Comparison of ENCODE assay signal across 23 cellular contexts in the genomic region with DNA sequence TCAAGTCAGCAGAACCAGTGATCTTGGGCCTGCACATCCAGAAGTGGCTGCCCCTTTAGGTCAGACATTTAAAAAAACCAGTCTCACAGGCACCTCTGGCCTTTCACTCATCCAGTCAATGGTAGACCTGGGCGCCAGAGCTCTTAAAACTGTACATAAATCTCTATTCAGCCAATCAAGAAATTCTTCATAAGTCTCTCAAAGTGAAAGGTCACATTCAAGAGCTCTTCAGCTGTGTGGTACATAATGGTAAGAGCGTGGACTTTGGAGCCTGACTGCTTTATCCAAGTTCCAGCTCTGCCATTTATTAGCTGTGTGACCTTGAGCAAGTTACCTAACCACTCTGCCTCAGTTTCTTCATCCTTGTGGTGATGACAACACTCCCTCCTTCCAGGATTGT. TPM values are rescaled to one million over a fixed set of nuclear protein-coding genes. Genes with fewer than 3 reads are reported as not detected.
DNase-seq lines count a peak whose midpoint lies in the region; ATAC-seq, FAIRE-seq and TF ChIP-seq lines count a peak whose summit lies in the region.
"Had no signal": no experiment of that assay in that cellular context is flagged by ENCODE, and none has a peak within 500 bp of the region (broad histone marks: within the 10 kb centered on the region; RNA-seq: fewer than 3 reads in every experiment).

No MANE protein-coding gene starts in this region.

- H3K9me3 Mint-ChIP-seq in endodermal cell, result peaks cover 8% of the 10 kb centered on the region
- H3K9me3 Mint-ChIP-seq in neural progenitor cell, result peaks cover 11% of the 10 kb centered on the region
- H3K9me3 Mint-ChIP-seq in mesothelial cell of epicardium, result peaks cover 13% of the 10 kb centered on the region
- H3K9me3 Mint-ChIP-seq: HFFc6 had no signal

- H3K4me3 ChIP-seq in HepG2 (replicated peaks in 1 of 3; ENCODE audit: insufficient read depth in 1 of 3, low read depth in 2 of 3, low read length in 3 of 3) (no peak overlapping the region), right lobe of liver (no peak overlapping the region), endodermal cell (ENCODE audit: low read length) (no peak overlapping the region), neural progenitor cell (no peak overlapping the region), upper lobe of right lung (no peak overlapping the region), uterus (no peak overlapping the region)
- H3K4me3 ChIP-seq: A549 had no signal

- TF ChIP-seq CTCF in HepG2 (CRISPR knock-in tag; IDR thresholded peaks at IDR 0.05) (no peak), right lobe of liver (IDR thresholded peaks at IDR 0.05) (no peak), endodermal cell (conservative IDR thresholded peaks at IDR 0.05) (no peak), neural progenitor cell (IDR thresholded peaks at IDR 0.05) (no peak), upper lobe of right lung (IDR thresholded peaks at IDR 0.05) (no peak), uterus (IDR thresholded peaks at IDR 0.05) (no peak), mesothelial cell of epicardium (IDR thresholded peaks at IDR 0.05; ENCODE audit: unreplicated experiment) (no peak)

- H3K4me1 ChIP-seq in HepG2 (ENCODE audit: insufficient read depth, low read length) (peaks cover 38% of the 10 kb centered on the region), right lobe of liver (no peaks in the 10 kb centered on the region), endodermal cell (ENCODE audit: control insufficient read depth, insufficient read depth, low read length) (no peaks in the 10 kb centered on the region), neural progenitor cell (peaks cover 12% of the 10 kb centered on the region), upper lobe of right lung (no peaks in the 10 kb centered on the region), uterus (no peaks in the 10 kb centered on the region)
- H3K4me1 ChIP-seq: A549 had no signal

- H3K79me2 ChIP-seq in HepG2 (ENCODE audit: insufficient read depth, low read length) (no peaks in the 10 kb centered on the region), neural progenitor cell (ENCODE audit: low read depth) (no peaks in the 10 kb centered on the region)

- CTCF ChIA-PET in HepG2 (lab: Yijun Ruan, JAX; ENCODE audit: low intra/inter-chr PET ratio, low total read pairs), result no interaction called here

- TF ChIP-seq EP300 in HepG2 (IDR thresholded peaks at IDR 0.05; ENCODE audit: low read depth in 2 of 2, low read length in 2 of 2) (no peak), HepG2 (CRISPR knock-in tag; IDR thresholded peaks at IDR 0.05; ENCODE audit: borderline replicate concordance) (no peak)

- H3K9me3 ChIP-seq in HepG2 (ENCODE audit: low read length) (no peaks in the 10 kb centered on the region), right lobe of liver (no peaks in the 10 kb centered on the region), endodermal cell (ENCODE audit: control insufficient read depth, low read length) (no peaks in the 10 kb centered on the region), neural progenitor cell (ENCODE audit: low read depth) (no peaks in the 10 kb centered on the region), upper lobe of right lung (no peaks in the 10 kb centered on the region), uterus (no peaks in the 10 kb centered on the region)
- H3K9me3 ChIP-seq: A549 had no signal

- H3K27me3 Mint-ChIP-seq in endodermal cell (ENCODE audit: insufficient read depth) (no peaks in the 10 kb centered on the region), neural progenitor cell (ENCODE audit: insufficient read depth, low read depth) (peaks cover 2% of the 10 kb centered on the region), mesothelial cell of epicardium (ENCODE audit: low read depth) (no peaks in the 10 kb centered on the region)

- POLR2A ChIA-PET in HepG2 (lab: Yijun Ruan, JAX), result no interaction called here

- FAIRE-seq in HepG2 (lab: Jason Lieb, UNC), result no peak
- FAIRE-seq: A549, D721Med had no signal

- WGBS in HepG2 (ENCODE audit: low lambda C conversion rate), result 95% methylated on average over 2 of the region's 2 CpGs
- WGBS in right lobe of liver (ENCODE audit: insufficient coverage, low coverage, low lambda C conversion rate, missing lambda C conversion rate), result 87% methylated on average over 2 of the region's 2 CpGs
- 93 to 100% methylated on average over 1 to 2 of the region's 2 CpGs for WGBS in endodermal cell (ENCODE audit: insufficient coverage in 1 of 2, insufficient read length in 1 of 2), 2 experiments

- H3K4me1 Mint-ChIP-seq in endodermal cell, result peaks cover 7% of the 10 kb centered on the region
- H3K4me1 Mint-ChIP-seq in neural progenitor cell, result peaks cover 21% of the 10 kb centered on the region
- H3K4me1 Mint-ChIP-seq in mesothelial cell of epicardium, result no peaks in the 10 kb centered on the region
- H3K4me1 Mint-ChIP-seq: B cell, CD14-positive monocyte had no signal

- no peak for TF ChIP-seq RAD21 in HepG2 (CRISPR knock-in tag; IDR thresholded peaks at IDR 0.05)

- H3K27me3 ChIP-seq in HepG2 (ENCODE audit: control insufficient read depth in 1 of 2, insufficient read depth in 2 of 2, low read length in 2 of 2) (no peaks in the 10 kb centered on the region), right lobe of liver (no peaks in the 10 kb centered on the region), endodermal cell (ENCODE audit: control insufficient read depth, insufficient read depth, low read length, poor library complexity, severe bottlenecking) (no peaks in the 10 kb centered on the region), neural progenitor cell (no peaks in the 10 kb centered on the region), upper lobe of right lung (no peaks in the 10 kb centered on the region), uterus (no peaks in the 10 kb centered on the region)

- H4K20me1 ChIP-seq in HepG2 (ENCODE audit: insufficient read depth, low read length) (no peaks in the 10 kb centered on the region), neural progenitor cell (ENCODE audit: low read depth) (peaks cover 5% of the 10 kb centered on the region)

- intact Hi-C loops in HepG2 (cut with micrococcal nuclease; ENCODE audit: unreplicated experiment) (no loop called here), right lobe of liver (cut with DNase I) (no loop called here), upper lobe of right lung (cut with DNase I) (no loop called here), uterus (cut with DNase I; ENCODE audit: low total_unique reads) (no loop called here)

- no peaks in the 10 kb centered on the region for H3K36me3 Mint-ChIP-seq in endodermal cell (ENCODE audit: low read depth)
- H3K36me3 Mint-ChIP-seq in neural progenitor cell, result no peaks in the 10 kb centered on the region
- H3K36me3 Mint-ChIP-seq in mesothelial cell of epicardium, result no peaks in the 10 kb centered on the region
- H3K36me3 Mint-ChIP-seq: CD14-positive monocyte had no signal

- no peak for ATAC-seq in HepG2
- no peak for ATAC-seq in right lobe of liver
- ATAC-seq in upper lobe of right lung, result peak; percentile 64
- ATAC-seq in GM18511 (IDR thresholded peaks at IDR 0.05; ENCODE audit: unreplicated experiment), result no peak

- no TSS peak for BruUV-seq in HepG2 (replicated peaks; lab: Mats Ljungman, UMichigan)

- H3K27ac ChIP-seq in HepG2 (ENCODE audit: extremely low read length, insufficient read depth, low read length) (peak overlapping the region; percentile 4), right lobe of liver (no peak overlapping the region), endodermal cell (ENCODE audit: low read depth, low read length) (peak overlapping the region; percentile 80), neural progenitor cell (no peak overlapping the region), upper lobe of right lung (no peak overlapping the region), uterus (no peak overlapping the region)
- H3K27ac ChIP-seq: A549 had no signal

- H3K9ac ChIP-seq in HepG2 (ENCODE audit: insufficient read depth, low read depth, low read length) (no peak overlapping the region), endodermal cell (ENCODE audit: extremely low read depth, low read length, poor library complexity, severe bottlenecking) (no peak overlapping the region), neural progenitor cell (no peak overlapping the region)

- H3K4me3 Mint-ChIP-seq in endodermal cell, result no peak overlapping the region
- H3K4me3 Mint-ChIP-seq in neural progenitor cell, result no peak overlapping the region
- H3K4me3 Mint-ChIP-seq in mesothelial cell of epicardium, result no peak overlapping the region
- H3K4me3 Mint-ChIP-seq: B cell, CD14-positive monocyte, H9, HFFc6 had no signal

- no peak overlapping the region for H2AFZ ChIP-seq in HepG2 (ENCODE audit: low read length)
- no peak overlapping the region for H2AFZ ChIP-seq in neural progenitor cell (replicated peaks)

- H3K4me2 ChIP-seq in HepG2 (ENCODE audit: low read depth, low read length) (peak overlapping the region; percentile 56), neural progenitor cell (peak overlapping the region; percentile 68)
- H3K4me2 ChIP-seq: A549 had no signal

- H3K27ac Mint-ChIP-seq in endodermal cell (no peak overlapping the region), neural progenitor cell (peak overlapping the region; percentile 78), mesothelial cell of epicardium (no peak overlapping the region)
- H3K27ac Mint-ChIP-seq: B cell, CD14-positive monocyte, HFFc6 had no signal

- in situ Hi-C loops in HepG2 (cut with HindIII; ENCODE audit: extremely low pct_ligation_motif_present, low pct_unique_long_range_greater_than_20kb), result no loop called here

- peaks cover 14% of the 10 kb centered on the region for H3F3A ChIP-seq in neural progenitor cell (ENCODE audit: low read depth)

- DNase-seq in HepG2 (ENCODE audit: low spot score) (no peak), right lobe of liver (no peak), endodermal cell (no peak), neural progenitor cell (ENCODE audit: low spot score) (no peak), upper lobe of right lung (no peak), uterus (no peak), mesothelial cell of epicardium (ENCODE audit: low spot score in 2 of 2, unreplicated experiment in 2 of 2) (no peak)
- DNase-seq: DMS79; H9; HFFc6; KG1; NCI-H1092 treated with DMSO at 0.1 percent for 48 hours; NCI-H1436 treated with DMSO at 0.1 percent for 48 hours; NCI-H1930; NCI-H345; NCI-H524; NCI-H774; NK-92 treated with Interleukin-12 subunit alpha and Interleukin-12 subunit beta, amount 100 ng/mL, for 24 hours had no signal

- TF ChIP-seq POLR2A in HepG2 (IDR thresholded peaks at IDR 0.05; ENCODE audit: insufficient read depth in 1 of 2, low read depth in 2 of 2, low read length in 2 of 2) (no peak), right lobe of liver (IDR thresholded peaks at IDR 0.05) (no peak), uterus (IDR thresholded peaks at IDR 0.05) (no peak)

- H3K36me3 ChIP-seq in HepG2 (replicated peaks in 1 of 2; ENCODE audit: control insufficient read depth in 1 of 2, insufficient read depth in 2 of 2, low read length in 2 of 2) (no peaks in the 10 kb centered on the region), right lobe of liver (no peaks in the 10 kb centered on the region), endodermal cell (ENCODE audit: control insufficient read depth, insufficient read depth, low read length) (no peaks in the 10 kb centered on the region), neural progenitor cell (no peaks in the 10 kb centered on the region), upper lobe of right lung (no peaks in the 10 kb centered on the region), uterus (no peaks in the 10 kb centered on the region)

RNA-seq across cellular contexts. Expression of a gene that starts 22.3 kb away (rescaled TPM):
- total RNA-seq in HepG2 (2016; rRNA removed; fragmentation: Illumina TruSeq; extraction: Trizol) (218 and 361 TPM in 2 replicates), right lobe of liver (100 to 1,000 TPM in 4 of 6 experiments, 10 to 100 TPM in 2; 86.9 to 126 (median 115) TPM), endodermal cell (100 to 1,000 TPM; 457 to 505 TPM), neural progenitor cell (ENCODE audit: low replicate concordance) (633 and 930 TPM in 2 replicates), upper lobe of right lung (261 TPM), uterus (100 to 1,000 TPM; 106 to 955 (median 278) TPM), mesothelial cell of epicardium (414 to 450 TPM (median 444 TPM) in 3 replicates)
- total RNA-seq in HepG2 (2016; cell fraction: cytosol; rRNA removed; fragmentation: Illumina TruSeq; extraction: Trizol; ENCODE audit: low read depth), result 66.4 and 72.5 TPM in 2 replicates
- total RNA-seq in HepG2 (2016; cell fraction: insoluble cytoplasmic fraction; rRNA removed; fragmentation: Illumina TruSeq; extraction: Trizol), result 223 and 347 TPM in 2 replicates
- 116 and 131 TPM in 2 replicates for total RNA-seq in HepG2 (2016; cell fraction: membrane; rRNA removed; fragmentation: Illumina TruSeq; extraction: Trizol)
- total RNA-seq in HepG2 (2016; cell fraction: nucleus; rRNA removed; fragmentation: Illumina TruSeq; extraction: Trizol), result 154 and 168 TPM in 2 replicates
- 182 and 219 TPM in 2 replicates for polyA plus RNA-seq in HepG2 (2011; rRNA removed)
- 86.8 and 139 TPM in 2 replicates for polyA plus RNA-seq in HepG2 (2011; cell fraction: cytosol; rRNA removed)
- 33.5 and 47.3 TPM in 2 replicates for polyA plus RNA-seq in HepG2 (2011; cell fraction: nucleus; rRNA removed)
- 278 and 287 TPM in 2 replicates for polyA plus RNA-seq in HepG2 (2012)
- 106 and 118 TPM in 2 replicates for polyA plus RNA-seq in HepG2 (2016; cell fraction: cytosol; fragmentation: Illumina TruSeq; extraction: Trizol; ENCODE audit: low read depth)
- polyA plus RNA-seq in HepG2 (2016; cell fraction: insoluble cytoplasmic fraction; fragmentation: Illumina TruSeq; extraction: Trizol; ENCODE audit: low read depth), result 520 and 546 TPM in 2 replicates
- polyA plus RNA-seq in HepG2 (2016; cell fraction: membrane; fragmentation: Illumina TruSeq; extraction: Trizol; ENCODE audit: low read depth), result 179 and 180 TPM in 2 replicates
- 220 and 225 TPM in 2 replicates for polyA plus RNA-seq in HepG2 (2016; cell fraction: nucleus; fragmentation: Illumina TruSeq; extraction: Trizol; ENCODE audit: insufficient read depth, low read depth)
- polyA minus RNA-seq in HepG2 (2011; rRNA and poly(A)+ RNA removed; ENCODE audit: low replicate concordance), result 31.6 and 63.1 TPM in 2 replicates
- 79.8 and 80.8 TPM in 2 replicates for polyA minus RNA-seq in HepG2 (2011; cell fraction: cytosol; rRNA and poly(A)+ RNA removed)
- 155 and 159 TPM in 2 replicates for polyA minus RNA-seq in HepG2 (2011; cell fraction: nucleus; rRNA and poly(A)+ RNA removed)
- polyA plus RNA-seq in endodermal cell (2013, experiment 1 of 2), result 438 TPM
- polyA plus RNA-seq in endodermal cell (2013, experiment 2 of 2), result 420 TPM

RNA-seq across cellular contexts. Expression of a gene that starts 39.1 kb away (rescaled TPM):
- total RNA-seq in HepG2 (2016; rRNA removed; fragmentation: Illumina TruSeq; extraction: Trizol) (0.09 TPM in 1 of 2 replicates, not detected in the other), right lobe of liver (1 to 10 TPM in 3 of 6 experiments, under 1 TPM in 3; 0.49 to 1.4 (median 1.1) TPM), endodermal cell (10 to 100 TPM; 55.8 to 67.1 TPM), neural progenitor cell (ENCODE audit: low replicate concordance) (19.2 and 56.6 TPM in 2 replicates), upper lobe of right lung (9.1 TPM), uterus (10 to 100 TPM in 2 of 4 donors, 1 to 10 TPM in 1, under 1 TPM in 1; 0.29 to 21.4 (median 7.5) TPM), mesothelial cell of epicardium (98.7 to 101 TPM (median 99.2 TPM) in 3 replicates)
- not detected in 2 replicates for total RNA-seq in HepG2 (2016; cell fraction: cytosol; rRNA removed; fragmentation: Illumina TruSeq; extraction: Trizol; ENCODE audit: low read depth)
- total RNA-seq in HepG2 (2016; cell fraction: insoluble cytoplasmic fraction; rRNA removed; fragmentation: Illumina TruSeq; extraction: Trizol), result 0.15 TPM in 1 of 2 replicates, not detected in the other
- 0.07 and 0.12 TPM in 2 replicates for total RNA-seq in HepG2 (2016; cell fraction: membrane; rRNA removed; fragmentation: Illumina TruSeq; extraction: Trizol)
- 0.19 and 0.28 TPM in 2 replicates for total RNA-seq in HepG2 (2016; cell fraction: nucleus; rRNA removed; fragmentation: Illumina TruSeq; extraction: Trizol)
- 0.12 and 0.16 TPM in 2 replicates for polyA plus RNA-seq in HepG2 (2011; rRNA removed)
- 0.15 and 0.19 TPM in 2 replicates for polyA plus RNA-seq in HepG2 (2011; cell fraction: cytosol; rRNA removed)
- polyA plus RNA-seq in HepG2 (2011; cell fraction: nucleus; rRNA removed), result 1.6 and 1.8 TPM in 2 replicates
- 0.17 TPM in 1 of 2 replicates, not detected in the other for polyA plus RNA-seq in HepG2 (2012)
- polyA plus RNA-seq in HepG2 (2016; cell fraction: cytosol; fragmentation: Illumina TruSeq; extraction: Trizol; ENCODE audit: low read depth), result 0.09 TPM in 1 of 2 replicates, not detected in the other
- 0.05 and 0.12 TPM in 2 replicates for polyA plus RNA-seq in HepG2 (2016; cell fraction: insoluble cytoplasmic fraction; fragmentation: Illumina TruSeq; extraction: Trizol; ENCODE audit: low read depth)
- not detected in 2 replicates for polyA plus RNA-seq in HepG2 (2016; cell fraction: membrane; fragmentation: Illumina TruSeq; extraction: Trizol; ENCODE audit: low read depth)
- polyA plus RNA-seq in HepG2 (2016; cell fraction: nucleus; fragmentation: Illumina TruSeq; extraction: Trizol; ENCODE audit: insufficient read depth, low read depth), result 0.16 and 0.21 TPM in 2 replicates
- 0.32 and 0.68 TPM in 2 replicates for polyA minus RNA-seq in HepG2 (2011; rRNA and poly(A)+ RNA removed; ENCODE audit: low replicate concordance)
- 0.18 and 0.20 TPM in 2 replicates for polyA minus RNA-seq in HepG2 (2011; cell fraction: cytosol; rRNA and poly(A)+ RNA removed)
- 0.13 and 0.75 TPM in 2 replicates for polyA minus RNA-seq in HepG2 (2011; cell fraction: nucleus; rRNA and poly(A)+ RNA removed)
- polyA plus RNA-seq in endodermal cell (2013, experiment 1 of 2), result 58.8 TPM
- 53.4 TPM for polyA plus RNA-seq in endodermal cell (2013, experiment 2 of 2)
- polyA plus RNA-seq: CD14-positive monocyte had no signal

Comparison
In these comparisons a context has a peak if more than half of its experiments do, and no peak if none do; other contexts are left out.
1. H3K27ac ChIP-seq: peak in HepG2 (single experiment) and endodermal cell (single experiment); none in right lobe of liver (0 of 3), neural progenitor cell (single experiment), upper lobe of right lung (single experiment) and uterus (0 of 2).